11 cellular contexts compared by ENCODE assay signal in genomic region chr4:184406915-184407314, GRCh38.
DNase-seq lines count a peak whose midpoint lies in the region; ATAC-seq, FAIRE-seq and TF ChIP-seq lines count a peak whose summit lies in the region.
"Had no signal": no experiment of that assay in that cellular context is flagged by ENCODE, and none has a peak within 500 bp of the region (broad histone marks: within the 10 kb centered on the region; RNA-seq: fewer than 3 reads in every experiment).

No MANE protein-coding gene starts in this region.

- intact Hi-C loops in left lung (cut with DNase I) = no loop called here
- intact Hi-C loops in CD4-positive, alpha-beta T cell (cut with DNase I, micrococcal nuclease) = no loop called here
- intact Hi-C loops in kidney (cut with DNase I) = no loop called here

- H3K36me3 ChIP-seq in left lung = peaks cover 0 to 70% of the 10 kb centered on the region in 2 donors
- H3K36me3 ChIP-seq in subcutaneous abdominal adipose tissue (ENCODE audit: control insufficient read depth in 5 of 5, insufficient read depth in 5 of 5, low read length in 5 of 5) = peaks cover 3 to 55% (median 44%) of the 10 kb centered on the region in 5 donors
- peaks cover 19 to 23% of the 10 kb centered on the region in 2 donors for H3K36me3 ChIP-seq in kidney (ENCODE audit: control insufficient read depth in 1 of 2, insufficient read depth in 2 of 2, low read length in 2 of 2)

- ATAC-seq in left lung (peak; percentile 35), HG03025 (IDR thresholded peaks at IDR 0.05; ENCODE audit: low FRiP score, unreplicated experiment) (no peak)
- no peak for ATAC-seq in CD4-positive, alpha-beta T cell (ENCODE audit: poor library complexity)

- H3K4me1 ChIP-seq in left lung = peaks cover 0 to 61% of the 10 kb centered on the region in 2 donors
- H3K4me1 ChIP-seq in subcutaneous abdominal adipose tissue (ENCODE audit: control insufficient read depth in 5 of 5, insufficient read depth in 5 of 5, low read length in 5 of 5) = peaks cover 2 to 41% (median 26%) of the 10 kb centered on the region in 5 donors
- peaks cover 0 to 5% of the 10 kb centered on the region in 2 donors for H3K4me1 ChIP-seq in kidney (ENCODE audit: control insufficient read depth in 1 of 2, insufficient read depth in 1 of 2, low read depth in 1 of 2, low read length in 2 of 2)

- H3K27ac ChIP-seq in cingulate gyrus (ENCODE audit: low read depth, low read length) (peak overlapping the region; percentile 51), left lung (peak overlapping the region in 1 of 2 donors; percentile 58), subcutaneous abdominal adipose tissue (ENCODE audit: low read depth, low read length) (peak overlapping the region; percentile 66), kidney (ENCODE audit: low read depth in 2 of 2, low read length in 2 of 2) (no peak overlapping the region)
- no peak overlapping the region for H3K27ac ChIP-seq in CD4-positive, alpha-beta T cell (ENCODE audit: low read depth, low read length)

- H3K4me3 ChIP-seq in left lung = no peak overlapping the region
- peak overlapping the region in 1 of 5 donors; percentile 22 for H3K4me3 ChIP-seq in subcutaneous abdominal adipose tissue (ENCODE audit: low read depth in 1 of 5, low read length in 5 of 5)
- H3K4me3 ChIP-seq in kidney (ENCODE audit: low read length in 2 of 2) = no peak overlapping the region

- no peaks in the 10 kb centered on the region for H3K27me3 ChIP-seq in left lung
- no peaks in the 10 kb centered on the region for H3K27me3 ChIP-seq in subcutaneous abdominal adipose tissue (ENCODE audit: control insufficient read depth in 5 of 5, insufficient read depth in 4 of 5, low read length in 5 of 5)
- no peaks in the 10 kb centered on the region for H3K27me3 ChIP-seq in CD4-positive, alpha-beta T cell (ENCODE audit: control insufficient read depth, insufficient read depth, low read length)

- no peak overlapping the region for H3K4me3 Mint-ChIP-seq in CD4-positive, alpha-beta T cell

- no peak for FAIRE-seq in kidney (lab: Jason Lieb, UNC)
- FAIRE-seq: H1 had no signal

- H3K9ac ChIP-seq in subcutaneous abdominal adipose tissue (ENCODE audit: low read length in 5 of 5) = peak overlapping the region in 2 of 5 donors; percentile 9 to 38
- H3K9ac ChIP-seq in kidney (ENCODE audit: low read length in 2 of 2) = no peak overlapping the region

- H3K4me1 Mint-ChIP-seq in CD4-positive, alpha-beta T cell (ENCODE audit: low read depth) = peaks cover 33% of the 10 kb centered on the region

- no peak for TF ChIP-seq CTCF in left lung (IDR thresholded peaks at IDR 0.05)
- TF ChIP-seq CTCF in CD4-positive, alpha-beta T cell (IDR thresholded peaks at IDR 0.05) = no peak
- TF ChIP-seq CTCF in kidney (IDR thresholded peaks at IDR 0.05; ENCODE audit: borderline replicate concordance, extremely low read depth, insufficient read depth) = no peak

- H3K36me3 Mint-ChIP-seq in CD4-positive, alpha-beta T cell (ENCODE audit: low read depth) = peaks cover 91% of the 10 kb centered on the region

- H3K9me3 Mint-ChIP-seq in CD4-positive, alpha-beta T cell = no peaks in the 10 kb centered on the region

- POLR2A ChIA-PET in CD4-positive, alpha-beta T cell (lab: Charles Lee) = no interaction called here

- CTCF ChIA-PET in CD4-positive, alpha-beta T cell (lab: Charles Lee) = no interaction called here

- DNase-seq in NAMALWA (ENCODE audit: low spot score) (peak; percentile 55), left lung (no peak), kidney (no peak)
- DNase-seq in CD4-positive, alpha-beta T cell = no peak
- DNase-seq: dermis blood vessel endothelial cell, DND-41, T-helper 2 cell had no signal

- H3K9me3 ChIP-seq in left lung = no peaks in the 10 kb centered on the region
- no peaks in the 10 kb centered on the region for H3K9me3 ChIP-seq in subcutaneous abdominal adipose tissue (ENCODE audit: control insufficient read depth in 5 of 5, low read length in 5 of 5)
- no peaks in the 10 kb centered on the region for H3K9me3 ChIP-seq in CD4-positive, alpha-beta T cell (ENCODE audit: control insufficient read depth, low read length)
- H3K9me3 ChIP-seq in kidney (ENCODE audit: control insufficient read depth in 1 of 2, low read length in 2 of 2) = no peaks in the 10 kb centered on the region

- no peak overlapping the region for H3K27ac Mint-ChIP-seq in CD4-positive, alpha-beta T cell

- no peaks in the 10 kb centered on the region for H3K27me3 Mint-ChIP-seq in CD4-positive, alpha-beta T cell

Comparison
In these comparisons a context has a peak if more than half of its experiments do, and no peak if none do; other contexts are left out.
1. H3K27ac ChIP-seq: peak in cingulate gyrus (single experiment) and subcutaneous abdominal adipose tissue (single experiment); none in CD4-positive, alpha-beta T cell (single experiment) and kidney (0 of 2).